In the genomic region with DNA sequence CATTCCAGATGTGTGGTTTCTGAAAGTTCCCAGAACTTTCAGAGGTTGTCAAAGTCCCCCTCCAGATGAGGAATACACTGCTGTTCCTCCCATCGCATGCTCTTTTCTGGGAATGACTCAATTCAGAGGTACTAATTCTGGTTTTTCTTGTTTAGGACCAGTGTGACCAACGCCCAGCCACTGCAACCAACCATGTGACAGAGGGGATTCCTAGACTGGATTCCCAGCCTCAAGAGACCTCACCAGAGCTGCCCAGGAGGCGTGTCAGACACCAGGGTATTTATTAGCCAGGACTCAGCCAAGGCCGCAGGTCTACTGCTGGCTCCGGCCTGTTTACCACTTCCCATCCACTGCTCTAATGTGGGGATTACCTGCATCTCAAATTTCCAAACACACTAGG, we compare ENCODE assay signal across 16 cellular contexts. TPM values are rescaled to one million over a fixed set of nuclear protein-coding genes. Genes with fewer than 3 reads are reported as not detected.
A peak's percentile ranks its signal among the peaks of the same experiment; 100 is the strongest.
DNase-seq lines count a peak whose midpoint lies in the region; ATAC-seq and TF ChIP-seq lines count a peak whose summit lies in the region.
"Had no signal": no experiment of that assay in that cellular context is flagged by ENCODE, and none has a peak within 500 bp of the region (broad histone marks: within the 10 kb centered on the region; RNA-seq: fewer than 3 reads in every experiment).

No MANE protein-coding gene starts in this region.

- H3K36me3 ChIP-seq in body of pancreas (replicated peaks in 1 of 2; ENCODE audit: insufficient read depth in 1 of 2, low read depth in 2 of 2): peaks cover 7 to 29% of the 10 kb centered on the region in 2 donors
- peaks cover 11 to 100% of the 10 kb centered on the region in 2 donors for H3K36me3 ChIP-seq in left lung
- H3K36me3 ChIP-seq in Peyer's patch: peaks cover 2 to 90% (median 3%) of the 10 kb centered on the region in 3 donors
- H3K36me3 ChIP-seq: neural progenitor cell had no signal

- H3K27me3 ChIP-seq in body of pancreas: no peaks in the 10 kb centered on the region
- H3K27me3 ChIP-seq in left lung: no peaks in the 10 kb centered on the region
- H3K27me3 ChIP-seq in Peyer's patch: no peaks in the 10 kb centered on the region
- H3K27me3 ChIP-seq: adrenal gland, neural progenitor cell, sigmoid colon had no signal

- H3K4me3 ChIP-seq in body of pancreas (no peak overlapping the region), left lung (no peak overlapping the region), Peyer's patch (no peak overlapping the region)
- H3K4me3 ChIP-seq: adrenal gland, neural progenitor cell, sigmoid colon had no signal

- no peak for TF ChIP-seq CTCF in body of pancreas (IDR thresholded peaks at IDR 0.05)
- TF ChIP-seq CTCF in left lung (IDR thresholded peaks at IDR 0.05): no peak
- TF ChIP-seq CTCF in type B pancreatic cell (conservative IDR thresholded peaks at IDR 0.05): no peak
- TF ChIP-seq CTCF in Peyer's patch (IDR thresholded peaks at IDR 0.05): no peak

- H3K27ac ChIP-seq in body of pancreas (peak overlapping the region in 2 of 4 donors; percentile 19 to 56), left lung (no peak overlapping the region), Peyer's patch (no peak overlapping the region)
- H3K27ac ChIP-seq: adrenal gland, neural progenitor cell, sigmoid colon, WERI-Rb-1 had no signal

- no peaks in the 10 kb centered on the region for H3K9me3 Mint-ChIP-seq in type B pancreatic cell
- H3K9me3 Mint-ChIP-seq: neural progenitor cell had no signal

- 61 to 66% methylated on average over 4 to 5 of the region's 5 CpGs for WGBS in body of pancreas, 2 donors

- H3K4me3 Mint-ChIP-seq in type B pancreatic cell: peak overlapping the region; percentile 51
- H3K4me3 Mint-ChIP-seq: neural progenitor cell had no signal

- no peak for TF ChIP-seq POLR2A in body of pancreas (IDR thresholded peaks at IDR 0.05)
- no peak for TF ChIP-seq POLR2A in Peyer's patch (IDR thresholded peaks at IDR 0.05)

- peaks cover 56% of the 10 kb centered on the region for H3K36me3 Mint-ChIP-seq in type B pancreatic cell

- H3K27ac Mint-ChIP-seq in type B pancreatic cell: peak overlapping the region; percentile 96
- H3K27ac Mint-ChIP-seq: neural progenitor cell had no signal

- H3K4me1 Mint-ChIP-seq in type B pancreatic cell (ENCODE audit: unreplicated experiment): peaks cover 8% of the 10 kb centered on the region

- H3K4me1 ChIP-seq in body of pancreas: no peaks in the 10 kb centered on the region
- peaks cover 3 to 10% of the 10 kb centered on the region in 2 donors for H3K4me1 ChIP-seq in left lung
- no peaks in the 10 kb centered on the region for H3K4me1 ChIP-seq in Peyer's patch
- H3K4me1 ChIP-seq: adrenal gland, neural progenitor cell had no signal

- intact Hi-C loops in body of pancreas (cut with DNase I) (no loop called here), left lung (cut with DNase I) (no loop called here)

- ATAC-seq in body of pancreas: peak; percentile 83
- ATAC-seq in left lung: peak; percentile 91
- no peak for ATAC-seq in GM21529 (IDR thresholded peaks at IDR 0.05; ENCODE audit: unreplicated experiment)
- ATAC-seq: left ventricle myocardium superior had no signal

- no peaks in the 10 kb centered on the region for H3K9me3 ChIP-seq in body of pancreas
- no peaks in the 10 kb centered on the region for H3K9me3 ChIP-seq in left lung
- H3K9me3 ChIP-seq in Peyer's patch: no peaks in the 10 kb centered on the region
- H3K9me3 ChIP-seq: adrenal gland, sigmoid colon had no signal

- DNase-seq in activated effector memory CD4-positive, alpha-beta T cell treated with anti-CD3 and anti-CD28 coated beads, Interleukin-2, amount 50 U/mL, for 16 hours: peak; percentile 43
- DNase-seq in activated effector memory CD4-positive, alpha-beta T cell treated with Interleukin-2 at 50 U/mL for 16 hours: no peak
- DNase-seq in body of pancreas: peak; percentile 32 to 68 (median 58)
- peak; percentile 46 to 61 for DNase-seq in left lung
- peak; percentile 67 for DNase-seq in type B pancreatic cell (ENCODE audit: extremely low spot score, unreplicated experiment)
- DNase-seq in Peyer's patch: no peak
- DNase-seq in HCEC 1CT: no peak
- DNase-seq: erythroblast, left ventricle myocardium superior, MV-4-11, NCI-H226, sigmoid colon, WERI-Rb-1 had no signal

- H3K27me3 Mint-ChIP-seq in type B pancreatic cell: no peaks in the 10 kb centered on the region

RNA-seq across cellular contexts. Expression of a gene that starts 24.2 kb away (rescaled TPM):
- total RNA-seq in body of pancreas (10 to 100 TPM; 13.2 to 15.3 TPM), left lung (10 to 100 TPM; 40.1 to 46.1 TPM), type B pancreatic cell (ENCODE audit: low replicate concordance) (38.3 and 40.4 TPM in 2 replicates), Peyer's patch (10 to 100 TPM; 19.4 to 95.7 (median 30.5) TPM)

RNA-seq across cellular contexts. Expression of a gene that starts 41.0 kb away (rescaled TPM):
- 10 to 100 TPM; 12.5 to 17.6 TPM for total RNA-seq in body of pancreas
- 10 to 100 TPM; 17.3 to 33.7 TPM for total RNA-seq in left lung
- total RNA-seq in type B pancreatic cell (ENCODE audit: low replicate concordance): 25.7 and 35.9 TPM in 2 replicates
- 10 to 100 TPM; 18.9 to 25.6 (median 22.2) TPM for total RNA-seq in Peyer's patch

Comparison
In these comparisons a context has a peak if more than half of its experiments do, and no peak if none do; other contexts are left out.
1. DNase-seq: peak in activated effector memory CD4-positive, alpha-beta T cell treated with anti-CD3 and anti-CD28 coated beads, Interleukin-2, amount 50 U/mL, for 16 hours (single experiment), body of pancreas (4 of 4), left lung (2 of 2) and type B pancreatic cell (single experiment); none in activated effector memory CD4-positive, alpha-beta T cell treated with Interleukin-2 at 50 U/mL for 16 hours (single experiment), Peyer's patch (0 of 3) and HCEC 1CT (single experiment).